20 cellular contexts compared by ENCODE assay signal in genomic region chr6:167793421-167793820, GRCh38. TPM values are rescaled to one million over a fixed set of nuclear protein-coding genes. Genes with fewer than 3 reads are reported as not detected.
A peak's percentile ranks its signal among the peaks of the same experiment; 100 is the strongest.
DNase-seq lines count a peak whose midpoint lies in the region; ATAC-seq and TF ChIP-seq lines count a peak whose summit lies in the region.
"Had no signal": no experiment of that assay in that cellular context is flagged by ENCODE, and none has a peak within 500 bp of the region (broad histone marks: within the 10 kb centered on the region; RNA-seq: fewer than 3 reads in every experiment).

No MANE protein-coding gene starts in this region.

- H3K27ac ChIP-seq in caudate nucleus (ENCODE audit: low read depth, low read length) (no peak overlapping the region), thyroid gland (no peak overlapping the region)
- H3K27ac ChIP-seq: lower lobe of right lung, sigmoid colon, tibial nerve had no signal

- no peaks in the 10 kb centered on the region for H3K9me3 ChIP-seq in thyroid gland
- H3K9me3 ChIP-seq: lower lobe of right lung, sigmoid colon, tibial nerve had no signal

- ATAC-seq in left colon (peak; percentile 55), GM18867 (IDR thresholded peaks at IDR 0.05; ENCODE audit: unreplicated experiment) (no peak)
- ATAC-seq: HCT116; lower lobe of right lung; naive thymus-derived CD4-positive, alpha-beta T cell; stimulated activated naive B cell treated with anti-CD40 and anti-IgM and Interleukin-4, amounts not matched to agents 10 μg/mL and 1 μg/mL and 100 μg/mL, for 72 hours had no signal

- in situ Hi-C loops in astrocyte of the cerebellum (cut with HindIII; ENCODE audit: low sequenced_read_pairs) = no loop called here

- TF ChIP-seq CTCF in astrocyte of the cerebellum (IDR thresholded peaks at IDR 0.05; ENCODE audit: low read depth, low read length, missing control alignments) = no peak
- no peak for TF ChIP-seq CTCF in thyroid gland (IDR thresholded peaks at IDR 0.05)

- DNase-seq in NCI-H1092 (lab: John Stamatoyannopoulos, UW) = peak; percentile 19
- DNase-seq in NCI-H345 (lab: John Stamatoyannopoulos, UW) = peak; percentile 48
- DNase-seq in astrocyte of the cerebellum (ENCODE audit: low read depth) = peak; percentile 24
- DNase-seq in left colon = peak in 1 of 2 donors; percentile 54
- DNase-seq in DMS 273 treated with DMSO at 0.1 percent for 48 hours (lab: John Stamatoyannopoulos, UW) = no peak
- DNase-seq in caudate nucleus (lab: John Stamatoyannopoulos, UW) = no peak
- no peak for DNase-seq in thyroid gland
- DNase-seq: activated CD4-positive, alpha-beta T cell treated with anti-CD3 and anti-CD28 coated beads for 48 hours; CD4-positive, alpha-beta T cell; DMS79 treated with DMSO at 0.1 percent for 48 hours; effector memory CD4-positive, alpha-beta T cell; lower lobe of right lung; naive thymus-derived CD4-positive, alpha-beta T cell; NCI-H187; sigmoid colon; stimulated activated naive B cell treated with anti-CD40 and anti-IgM and Interleukin-4, amounts not matched to agents 10 μg/mL and 1 μg/mL and 100 μg/mL, for 72 hours; SW 1271 had no signal

- H3K36me3 ChIP-seq in thyroid gland = no peaks in the 10 kb centered on the region
- H3K36me3 ChIP-seq: lower lobe of right lung, sigmoid colon, tibial nerve had no signal

- H3K4me1 ChIP-seq in thyroid gland = peaks cover 9 to 10% of the 10 kb centered on the region in 2 donors
- H3K4me1 ChIP-seq: sigmoid colon had no signal

- TF ChIP-seq POLR2A in thyroid gland (IDR thresholded peaks at IDR 0.05) = no peak

- no peaks in the 10 kb centered on the region for H3K27me3 ChIP-seq in thyroid gland

- H3K4me3 ChIP-seq in astrocyte of the cerebellum (ENCODE audit: low read depth, low read length) (no peak overlapping the region), thyroid gland (replicated peaks in 1 of 3) (no peak overlapping the region)
- H3K4me3 ChIP-seq: lower lobe of right lung, sigmoid colon, tibial nerve had no signal

- WGBS in thyroid gland, 2 donors = 73 to 85% methylated on average over 9 of the region's 9 CpGs

- intact Hi-C loops in left colon (cut with DNase I, micrococcal nuclease) (no loop called here), thyroid gland (cut with DNase I) (no loop called here)

RNA-seq across cellular contexts. Expression of gene AFDN, which starts 33.3 kb away (rescaled TPM):
- 100 to 1,000 TPM; 194 to 228 TPM for total RNA-seq in left colon
- total RNA-seq in thyroid gland = 100 to 1,000 TPM; 196 to 311 (median 224) TPM

Comparison
In these comparisons a context has a peak if more than half of its experiments do, and no peak if none do; other contexts are left out.
1. DNase-seq: peak in NCI-H1092 (single experiment), NCI-H345 (single experiment) and astrocyte of the cerebellum (single experiment); none in DMS 273 treated with DMSO at 0.1 percent for 48 hours (single experiment), caudate nucleus (0 of 61) and thyroid gland (0 of 2).